24 cellular contexts compared by ENCODE assay signal in genomic region chr6:27267865-27268444, GRCh38. TPM values are rescaled to one million over a fixed set of nuclear protein-coding genes. Genes with fewer than 3 reads are reported as not detected.
DNase-seq lines count a peak whose midpoint lies in the region; ATAC-seq, FAIRE-seq and TF ChIP-seq lines count a peak whose summit lies in the region.
"Had no signal": no experiment of that assay in that cellular context is flagged by ENCODE, and none has a peak within 500 bp of the region (broad histone marks: within the 10 kb centered on the region; RNA-seq: fewer than 3 reads in every experiment).

No MANE protein-coding gene starts in this region.

- H3K4me3 ChIP-seq in astrocyte (ENCODE audit: insufficient read depth, low read depth, low read length) (no peak overlapping the region), keratinocyte (ENCODE audit: control insufficient read depth in 2 of 3, extremely low read depth in 1 of 3, insufficient read depth in 2 of 3, low read depth in 1 of 3, low read length in 3 of 3) (peak overlapping the region in 1 of 3 experiments; percentile 16), skeletal muscle satellite cell (ENCODE audit: low read length) (no peak overlapping the region)
- H3K4me3 ChIP-seq: ascending aorta had no signal

- H3K9me1 ChIP-seq in keratinocyte (ENCODE audit: control insufficient read depth, extremely low read depth, insufficient read depth, low read length) = no peaks in the 10 kb centered on the region

- no peaks in the 10 kb centered on the region for H3K9me3 Mint-ChIP-seq in activated CD4-positive, alpha-beta T cell treated with anti-CD3 and anti-CD28 coated beads for 36 hours (ENCODE audit: low read depth)
- H3K9me3 Mint-ChIP-seq in astrocyte (ENCODE audit: unreplicated experiment) = peaks cover 7% of the 10 kb centered on the region
- H3K9me3 Mint-ChIP-seq: activated CD8-positive, alpha-beta T cell treated with anti-CD3 and anti-CD28 coated beads for 36 hours; activated naive CD4-positive, alpha-beta T cell treated with anti-CD3 and anti-CD28 coated beads, Interleukin-2, amount 50 U/mL, for 24 hours had no signal

- ATAC-seq in activated CD4-positive, alpha-beta T cell treated with anti-CD3 and anti-CD28 coated beads for 36 hours = no peak
- no peak for ATAC-seq in HG02678 (IDR thresholded peaks at IDR 0.05; ENCODE audit: unreplicated experiment)
- no peak for ATAC-seq in HG02571 (IDR thresholded peaks at IDR 0.05; ENCODE audit: unreplicated experiment)
- ATAC-seq: activated CD8-positive, alpha-beta T cell treated with anti-CD3 and anti-CD28 coated beads for 36 hours; Right ventricle myocardium inferior had no signal

- CTCF ChIA-PET in activated CD4-positive, alpha-beta T cell treated with anti-CD3 and anti-CD28 coated beads for 36 hours (lab: Charles Lee) = no interaction called here

- H3K9ac ChIP-seq in astrocyte (ENCODE audit: low read length) (no peak overlapping the region), keratinocyte (ENCODE audit: control insufficient read depth, extremely low read depth, insufficient read depth, low read length) (no peak overlapping the region), skeletal muscle satellite cell (ENCODE audit: low read depth, low read length) (no peak overlapping the region)

- FAIRE-seq in astrocyte (lab: Jason Lieb, UNC) (no peak), keratinocyte (lab: Jason Lieb, UNC) (no peak)
- FAIRE-seq: GM12891 had no signal

- TF ChIP-seq CTCF in astrocyte (IDR thresholded peaks at IDR 0.05; ENCODE audit: insufficient read depth, low read depth, low read length) (no peak), keratinocyte (optimal IDR thresholded peaks at IDR 0.05 in 1 of 3, IDR thresholded peaks at IDR 0.05 in 1 of 3, conservative IDR thresholded peaks at IDR 0.05 in 1 of 3; ENCODE audit: extremely low read depth in 1 of 3, insufficient read depth in 2 of 3, low read length in 3 of 3) (no peak)

- H3K36me3 ChIP-seq in astrocyte (ENCODE audit: insufficient read depth, low read length) = no peaks in the 10 kb centered on the region
- no peaks in the 10 kb centered on the region for H3K36me3 ChIP-seq in keratinocyte (ENCODE audit: control insufficient read depth in 2 of 2, extremely low read depth in 1 of 2, insufficient read depth in 2 of 2, low read length in 2 of 2)
- no peaks in the 10 kb centered on the region for H3K36me3 ChIP-seq in skeletal muscle satellite cell (ENCODE audit: insufficient read depth, low read length)
- H3K36me3 ChIP-seq: ascending aorta had no signal

- H3K9me3 ChIP-seq in astrocyte (ENCODE audit: insufficient read depth, low read depth, low read length) = peaks cover 3% of the 10 kb centered on the region
- no peaks in the 10 kb centered on the region for H3K9me3 ChIP-seq in keratinocyte (ENCODE audit: control insufficient read depth, low read depth, low read length)
- H3K9me3 ChIP-seq in skeletal muscle satellite cell (replicated peaks; ENCODE audit: low read length) = no peaks in the 10 kb centered on the region
- H3K9me3 ChIP-seq: ascending aorta had no signal

- dilution Hi-C loops in keratinocyte (cut with MboI; ENCODE audit: extremely low pct_ligation_motif_present, low sequenced_read_pairs) = no loop called here

- no peaks in the 10 kb centered on the region for H3K36me3 Mint-ChIP-seq in activated CD4-positive, alpha-beta T cell treated with anti-CD3 and anti-CD28 coated beads for 36 hours (ENCODE audit: low read depth)
- no peaks in the 10 kb centered on the region for H3K36me3 Mint-ChIP-seq in astrocyte (ENCODE audit: low read depth, unreplicated experiment)

- H4K20me1 ChIP-seq in astrocyte (ENCODE audit: insufficient read depth, low read length) (no peaks in the 10 kb centered on the region), keratinocyte (ENCODE audit: control insufficient read depth, extremely low read depth, insufficient read depth, low read length) (no peaks in the 10 kb centered on the region)

- H3K79me2 ChIP-seq in astrocyte (ENCODE audit: insufficient read depth, low read length) (no peaks in the 10 kb centered on the region), keratinocyte (ENCODE audit: control insufficient read depth, insufficient read depth, low read length) (no peaks in the 10 kb centered on the region)

- intact Hi-C loops in activated CD4-positive, alpha-beta T cell treated with anti-CD3 and anti-CD28 coated beads for 36 hours (cut with DNase I, micrococcal nuclease) = no loop called here

- H3K27ac Mint-ChIP-seq in activated CD4-positive, alpha-beta T cell treated with anti-CD3 and anti-CD28 coated beads for 36 hours = no peak overlapping the region
- H3K27ac Mint-ChIP-seq in astrocyte (ENCODE audit: unreplicated experiment) = no peak overlapping the region
- H3K27ac Mint-ChIP-seq: activated CD8-positive, alpha-beta T cell treated with anti-CD3 and anti-CD28 coated beads for 36 hours; activated naive CD4-positive, alpha-beta T cell treated with anti-CD3 and anti-CD28 coated beads, Interleukin-2, amount 50 U/mL, for 24 hours had no signal

- H3K4me3 Mint-ChIP-seq in activated CD4-positive, alpha-beta T cell treated with anti-CD3 and anti-CD28 coated beads for 36 hours = peak overlapping the region; percentile 1
- H3K4me3 Mint-ChIP-seq in astrocyte (ENCODE audit: unreplicated experiment) = peak overlapping the region; percentile 75
- H3K4me3 Mint-ChIP-seq: activated CD8-positive, alpha-beta T cell treated with anti-CD3 and anti-CD28 coated beads for 36 hours; activated naive CD4-positive, alpha-beta T cell treated with anti-CD3 and anti-CD28 coated beads, Interleukin-2, amount 50 U/mL, for 24 hours had no signal

- H3K27me3 Mint-ChIP-seq in activated CD4-positive, alpha-beta T cell treated with anti-CD3 and anti-CD28 coated beads for 36 hours = peaks cover 45% of the 10 kb centered on the region
- peaks cover 26% of the 10 kb centered on the region for H3K27me3 Mint-ChIP-seq in astrocyte (ENCODE audit: low read depth, unreplicated experiment)

- peak overlapping the region; percentile 26 for H2AFZ ChIP-seq in astrocyte (ENCODE audit: low read depth, low read length)
- H2AFZ ChIP-seq in keratinocyte (ENCODE audit: control insufficient read depth, low read length) = no peak overlapping the region

- POLR2A ChIA-PET in activated CD4-positive, alpha-beta T cell treated with anti-CD3 and anti-CD28 coated beads for 36 hours (lab: Charles Lee) = no interaction called here

- H3K4me2 ChIP-seq in astrocyte (ENCODE audit: low read length) = peak overlapping the region; percentile 26
- peak overlapping the region; percentile 46 for H3K4me2 ChIP-seq in keratinocyte (ENCODE audit: control insufficient read depth, extremely low read depth, insufficient read depth, low read depth, low read length)
- peak overlapping the region; percentile 29 for H3K4me2 ChIP-seq in skeletal muscle satellite cell (ENCODE audit: low read length)

- H3K27ac ChIP-seq in astrocyte (ENCODE audit: low read depth, low read length) (no peak overlapping the region), keratinocyte (ENCODE audit: control insufficient read depth, insufficient read depth, low read length) (no peak overlapping the region)
- H3K27ac ChIP-seq: ascending aorta had no signal

- peaks cover 3% of the 10 kb centered on the region for H3K4me1 Mint-ChIP-seq in activated CD4-positive, alpha-beta T cell treated with anti-CD3 and anti-CD28 coated beads for 36 hours
- no peaks in the 10 kb centered on the region for H3K4me1 Mint-ChIP-seq in astrocyte (ENCODE audit: low read depth, unreplicated experiment)
- H3K4me1 Mint-ChIP-seq: activated naive CD4-positive, alpha-beta T cell treated with anti-CD3 and anti-CD28 coated beads, Interleukin-2, amount 50 U/mL, for 24 hours had no signal

- H3K27me3 ChIP-seq in astrocyte (ENCODE audit: insufficient read depth, low read length) (peaks cover 12% of the 10 kb centered on the region), keratinocyte (ENCODE audit: control insufficient read depth, extremely low read depth, insufficient read depth, low read length) (peaks cover 8% of the 10 kb centered on the region), skeletal muscle satellite cell (ENCODE audit: control insufficient read depth, insufficient read depth, low read length) (peaks cover 9% of the 10 kb centered on the region)
- H3K27me3 ChIP-seq: ascending aorta had no signal

- no peak for DNase-seq in activated CD4-positive, alpha-beta T cell treated with anti-CD3 and anti-CD28 coated beads for 36 hours
- no peak for DNase-seq in activated CD4-positive, alpha-beta T cell treated with anti-CD3 and anti-CD28 coated beads, Interleukin-2, amount 50 U/mL, for 1 hour
- DNase-seq in astrocyte (ENCODE audit: low read depth) (no peak), keratinocyte (ENCODE audit: low read depth, low spot score) (no peak), NCI-H1105 (lab: John Stamatoyannopoulos, UW) (no peak)
- DNase-seq: activated CD8-positive, alpha-beta T cell treated with anti-CD3 and anti-CD28 coated beads for 36 hours; activated T-cell treated with anti-CD3 and anti-CD28 coated beads, Interleukin-2, amount 50 U/mL, for 48 hours; C1 segment of cervical spinal cord; GDM1; hippocampal formation; Karpas-422; NCI-H1092; NCI-H2081; NCI-H510A had no signal

- H3K4me1 ChIP-seq in astrocyte (ENCODE audit: insufficient read depth, low read length) (no peaks in the 10 kb centered on the region), keratinocyte (ENCODE audit: control insufficient read depth, extremely low read depth, insufficient read depth, low read length) (no peaks in the 10 kb centered on the region), skeletal muscle satellite cell (ENCODE audit: control insufficient read depth, insufficient read depth, low read length) (no peaks in the 10 kb centered on the region)
- H3K4me1 ChIP-seq: ascending aorta had no signal

RNA-seq across cellular contexts. Expression of gene PRSS16, which starts 20.5 kb away (rescaled TPM):
- 1 to 10 TPM; 1.5 to 2.0 TPM for total RNA-seq in activated CD4-positive, alpha-beta T cell treated with anti-CD3 and anti-CD28 coated beads for 36 hours
- total RNA-seq in astrocyte = 2.0 and 2.3 TPM in 2 replicates
- 7.5 to 8.9 TPM (median 8.7 TPM) in 3 replicates for polyA plus RNA-seq in keratinocyte
- polyA plus RNA-seq in keratinocyte (2011; ENCODE audit: low read depth) = 1.1 TPM
- 7.9 and 8.4 TPM in 2 replicates for polyA plus RNA-seq in keratinocyte (2011; cell fraction: cytosol; rRNA removed)
- 9.1 and 9.9 TPM in 2 replicates for polyA plus RNA-seq in keratinocyte (2011; cell fraction: nucleus; rRNA removed)
- polyA plus RNA-seq in keratinocyte (2012; ENCODE audit: low replicate concordance) = 4.3 and 5.6 TPM in 2 replicates
- 4.5 to 9.8 TPM (median 5.2 TPM) in 3 replicates for polyA minus RNA-seq in keratinocyte
- polyA minus RNA-seq in keratinocyte (2011; cell fraction: cytosol; rRNA and poly(A)+ RNA removed) = 3.5 TPM
- 2.3 and 2.4 TPM in 2 replicates for polyA minus RNA-seq in keratinocyte (2011; cell fraction: nucleus; rRNA and poly(A)+ RNA removed)
- total RNA-seq in skeletal muscle satellite cell (2012; rRNA removed) = 0.76 TPM in 1 of 2 replicates, not detected in the other
- total RNA-seq: ascending aorta had no signal

RNA-seq across cellular contexts. Expression of gene POM121L2, which starts 44.1 kb away (rescaled TPM):
- not detected for total RNA-seq in activated CD4-positive, alpha-beta T cell treated with anti-CD3 and anti-CD28 coated beads for 36 hours
- not detected in 2 replicates for total RNA-seq in astrocyte
- 0.01 TPM in 1 of 3 replicates, not detected in the others for polyA plus RNA-seq in keratinocyte
- polyA plus RNA-seq in keratinocyte (2011; ENCODE audit: low read depth) = not detected
- polyA plus RNA-seq in keratinocyte (2011; cell fraction: cytosol; rRNA removed) = not detected in 2 replicates
- polyA plus RNA-seq in keratinocyte (2011; cell fraction: nucleus; rRNA removed) = 0.03 and 0.04 TPM in 2 replicates
- not detected in 2 replicates for polyA plus RNA-seq in keratinocyte (2012; ENCODE audit: low replicate concordance)
- polyA minus RNA-seq in keratinocyte = not detected in 3 replicates
- polyA minus RNA-seq in keratinocyte (2011; cell fraction: cytosol; rRNA and poly(A)+ RNA removed) = not detected
- not detected in 2 replicates for polyA minus RNA-seq in keratinocyte (2011; cell fraction: nucleus; rRNA and poly(A)+ RNA removed)
- not detected in 2 replicates for total RNA-seq in skeletal muscle satellite cell (2012; rRNA removed)
- total RNA-seq: A673; activated CD8-positive, alpha-beta T cell treated with anti-CD3 and anti-CD28 coated beads for 36 hours; ascending aorta; renal cortical epithelial cell; Right ventricle myocardium inferior; T-helper 1 cell treated with Interleukin-12 subunit alpha and Interleukin-12 subunit beta and Interleukin-4 antibody, amounts not matched to agents 30 ng/mL and 1 ng/mL, for 36 hours had no signal
